8 cellular contexts compared by ENCODE assay signal in the genomic region with DNA sequence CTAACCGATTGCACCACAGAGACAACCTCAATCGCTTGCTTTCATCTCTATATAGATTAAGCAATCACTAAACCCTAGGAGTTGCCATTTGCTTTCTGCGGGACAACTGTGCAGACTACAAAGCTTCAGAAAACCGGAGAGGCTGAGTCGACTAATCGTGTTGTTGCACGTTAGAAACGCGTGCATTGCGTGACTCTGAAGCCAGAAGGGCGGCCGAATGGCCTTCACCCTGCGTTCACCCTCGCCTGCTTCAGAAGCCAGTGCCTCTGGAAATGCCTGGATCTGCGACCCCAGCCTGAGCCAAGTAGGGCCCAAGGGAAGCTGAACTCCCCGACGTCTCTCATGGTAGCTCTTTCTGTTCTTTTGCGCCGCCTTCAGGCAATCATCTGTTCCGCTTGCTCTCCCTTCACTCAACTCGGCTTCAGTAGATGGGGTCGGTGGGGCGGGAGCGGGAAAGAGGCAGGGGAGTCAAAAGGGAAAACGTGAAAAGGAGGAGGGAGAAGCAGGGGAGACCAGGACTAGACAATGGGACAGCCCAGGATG. TPM values are rescaled to one million over a fixed set of nuclear protein-coding genes. Genes with fewer than 3 reads are reported as not detected.
DNase-seq lines count a peak whose midpoint lies in the region; ATAC-seq, FAIRE-seq and TF ChIP-seq lines count a peak whose summit lies in the region.
"Not testable (repeated sequence)": the region's sequence is repeated elsewhere in the genome, so short reads cannot be mapped to it uniquely, and the experiment has no call there.
"Had no signal": no experiment of that assay in that cellular context is flagged by ENCODE, and none has a peak within 500 bp of the region (broad histone marks: within the 10 kb centered on the region; RNA-seq: fewer than 3 reads in every experiment).

No MANE protein-coding gene starts in this region.

- TF ChIP-seq EP300 in H1 (IDR thresholded peaks at IDR 0.05; ENCODE audit: borderline replicate concordance in 1 of 2, low read depth in 2 of 2, low read length in 2 of 2) = not testable (repeated sequence)

- H3K27me3 Mint-ChIP-seq in glutamatergic neuron (ENCODE audit: unreplicated experiment) (peaks cover 10% of the 10 kb centered on the region), natural killer cell (ENCODE audit: low read depth in 2 of 2) (peaks cover 17 to 24% of the 10 kb centered on the region in 2 donors), progenitor cell of endocrine pancreas (peaks cover 56% of the 10 kb centered on the region)

- H3K9me3 Mint-ChIP-seq in glutamatergic neuron (ENCODE audit: unreplicated experiment); natural killer cell; progenitor cell of endocrine pancreas (ENCODE audit: low read depth): not testable (repeated sequence)

- H3K36me3 ChIP-seq in H7 (replicated peaks; ENCODE audit: control insufficient read depth, insufficient read depth, low read length); H1 (ENCODE audit: control insufficient read depth in 2 of 4, insufficient read depth in 4 of 4, low read length in 3 of 4); iPS-18a (ENCODE audit: control insufficient read depth, low read depth, low read length): not testable (repeated sequence)

- H2BK120ac ChIP-seq in H1 (replicated peaks; ENCODE audit: low read depth, low read length) = not testable (repeated sequence)

- H3K27me3 ChIP-seq in H7 (ENCODE audit: control insufficient read depth, insufficient read depth, low read length) (peaks cover 16% of the 10 kb centered on the region), H1 (replicated peaks in 1 of 4; ENCODE audit: control insufficient read depth in 3 of 4, extremely low read depth in 1 of 4, insufficient read depth in 3 of 4, low read length in 3 of 4) (peaks cover 1 to 16% (median 10%) of the 10 kb centered on the region in 4 experiments; a peak in 6 of 7 replicates), iPS-18a (ENCODE audit: control insufficient read depth, insufficient read depth, low read length) (peaks cover 34% of the 10 kb centered on the region)

- H3K79me1 ChIP-seq in H1 (ENCODE audit: low read depth, low read length) = not testable (repeated sequence)

- H2BK20ac ChIP-seq in H1 (ENCODE audit: low read length) = not testable (repeated sequence)

- not testable (repeated sequence) for H3K56ac ChIP-seq in H1 (replicated peaks; ENCODE audit: insufficient read length, low read depth, low read length)

- H3K23ac ChIP-seq in H1 (ENCODE audit: insufficient read length) = not testable (repeated sequence)

- H3K14ac ChIP-seq in H1 (ENCODE audit: insufficient read length) = not testable (repeated sequence)

- not testable (repeated sequence) for H3K4me1 ChIP-seq in H1 (replicated peaks in 1 of 4; ENCODE audit: control insufficient read depth in 3 of 4, insufficient read depth in 4 of 4, low read length in 3 of 4); iPS-18a (ENCODE audit: control insufficient read depth, low read depth, low read length)

- TF ChIP-seq POLR2A in H1 (IDR thresholded peaks at IDR 0.05; ENCODE audit: control extremely low read depth in 1 of 2, low read depth in 2 of 2, low read length in 2 of 2) = not testable (repeated sequence)

- POLR2A ChIA-PET in H1 (lab: Charles Lee; ENCODE audit: partially characterized antibody) = interaction anchor here (1.1 kb wide), 1 partner anchor 88 kb away, joined by 5 read pairs; no protein-coding TSS in a partner anchor

- WGBS in H1 (ENCODE audit: extremely low coverage in 1 of 2, insufficient coverage in 1 of 2, insufficient read length in 1 of 2, insufficient replicate concordance in 2 of 2, low coverage in 1 of 2, low lambda C conversion rate in 2 of 2, missing lambda C conversion rate in 1 of 2), 2 experiments = 11% methylated on average over 14 of the region's 25 CpGs; no CpG with 5 or more reads in 1 of the 2 experiments

- H2AFZ ChIP-seq in H1 (ENCODE audit: low read length) = peak overlapping the region; percentile 42

- not testable (repeated sequence) for H4K20me1 ChIP-seq in H1 (replicated peaks in 1 of 2; ENCODE audit: control insufficient read depth in 1 of 2, insufficient read depth in 2 of 2, low read length in 2 of 2)

- TF ChIP-seq CTCF in H1 (IDR thresholded peaks at IDR 0.05; ENCODE audit: control extremely low read depth in 1 of 3, insufficient read depth in 1 of 3, low read depth in 1 of 3, low read length in 3 of 3) (peak; percentile 9 to 20 (median 17); a peak in 3 of 4 replicates), progenitor cell of endocrine pancreas (IDR thresholded peaks at IDR 0.05; ENCODE audit: unreplicated experiment) (peak; percentile 24)
- not testable (repeated sequence) for TF ChIP-seq CTCF in glutamatergic neuron (IDR thresholded peaks at IDR 0.05; ENCODE audit: partially characterized antibody, unreplicated experiment); natural killer cell (IDR thresholded peaks at IDR 0.05)

- intact Hi-C loops in natural killer cell (cut with micrococcal nuclease) = not testable (repeated sequence)

- H3K4me3 ChIP-seq in H7 (ENCODE audit: insufficient read depth, low read depth, low read length) = peak overlapping the region; percentile 14; the same call in 1 of the 2 replicates
- H3K4me3 ChIP-seq in H1 (ENCODE audit: extremely low read depth in 1 of 4, insufficient read depth in 2 of 4, low read depth in 3 of 4, low read length in 4 of 4) = peak overlapping the region in 3 of 4 experiments; percentile 16 to 51 (median 34); a peak in 5 of 8 replicates
- H3K4me3 ChIP-seq in iPS-18a (ENCODE audit: low read length) = peak overlapping the region; percentile 7

- H3K4ac ChIP-seq in H1 (replicated peaks; ENCODE audit: insufficient read length, low read depth, low read length) = not testable (repeated sequence)

- H3K27ac ChIP-seq in H1 (ENCODE audit: low read depth, low read length); iPS-18a (ENCODE audit: low read length): not testable (repeated sequence)

- not testable (repeated sequence) for H3K79me2 ChIP-seq in H1 (ENCODE audit: control insufficient read depth in 1 of 2, insufficient read depth in 2 of 2, low read length in 2 of 2)

- not testable (repeated sequence) for H4K91ac ChIP-seq in H1 (replicated peaks; ENCODE audit: insufficient read length, low read length)

- H3K18ac ChIP-seq in H1 (ENCODE audit: extremely low read depth, low read length) = not testable (repeated sequence)

- H2BK5ac ChIP-seq in H1 (ENCODE audit: low read depth, low read length) = not testable (repeated sequence)

- H3K4me3 Mint-ChIP-seq in glutamatergic neuron (ENCODE audit: unreplicated experiment) (peak overlapping the region; percentile 76), natural killer cell (peak overlapping the region; percentile 37), progenitor cell of endocrine pancreas (ENCODE audit: low read depth) (peak overlapping the region; percentile 52)

- H3K23me2 ChIP-seq in H1 (ENCODE audit: low read depth, low read length) = not testable (repeated sequence)

- ATAC-seq in natural killer cell = not testable (repeated sequence)

- CTCF ChIA-PET in H1 (lab: Charles Lee; ENCODE audit: partially characterized antibody) = not testable (repeated sequence)

- not testable (repeated sequence) for H4K5ac ChIP-seq in H1 (ENCODE audit: insufficient read length, low read depth, low read length)

- not testable (repeated sequence) for H2AK5ac ChIP-seq in H1 (ENCODE audit: low read depth, low read length)

- FAIRE-seq in H1 (lab: Jason Lieb, UNC) = peak; percentile 88

- H3K36me3 Mint-ChIP-seq in glutamatergic neuron (ENCODE audit: unreplicated experiment); natural killer cell; progenitor cell of endocrine pancreas (ENCODE audit: insufficient read depth): not testable (repeated sequence)

- H3K27ac Mint-ChIP-seq in glutamatergic neuron (ENCODE audit: unreplicated experiment) = peak overlapping the region; percentile 28
- H3K27ac Mint-ChIP-seq in natural killer cell, progenitor cell of endocrine pancreas: not testable (repeated sequence)

- not testable (repeated sequence) for H3K9me3 ChIP-seq in H1 (ENCODE audit: insufficient read depth in 2 of 2, low read depth in 1 of 2, low read length in 1 of 2); iPS-18a (ENCODE audit: control insufficient read depth, low read depth, low read length)

- peak overlapping the region; percentile 59 to 68 for H3K4me2 ChIP-seq in H1 (ENCODE audit: insufficient read depth in 1 of 2, low read depth in 2 of 2, low read length in 2 of 2)

- H4K8ac ChIP-seq in H1 (ENCODE audit: extremely low read depth, insufficient read depth, low read length) = not testable (repeated sequence)

- H2BK15ac ChIP-seq in H1 (ENCODE audit: low read length) = not testable (repeated sequence)

- H3K9ac ChIP-seq in H1 (replicated peaks in 1 of 4; ENCODE audit: extremely low read depth in 1 of 4, low read depth in 3 of 4, low read length in 3 of 4); iPS-18a (ENCODE audit: low read length): not testable (repeated sequence)

- peak; percentile 12 to 13; a peak in 2 of 4 replicates for TF ChIP-seq RAD21 in H1 (IDR thresholded peaks at IDR 0.05 in 1 of 2, conservative IDR thresholded peaks at IDR 0.05 in 1 of 2; ENCODE audit: low read depth in 2 of 2, low read length in 2 of 2)

- H3K4me1 Mint-ChIP-seq in glutamatergic neuron (ENCODE audit: low read depth, unreplicated experiment) (peaks cover 13% of the 10 kb centered on the region), natural killer cell (peaks cover 6 to 10% of the 10 kb centered on the region in 2 donors)
- H3K4me1 Mint-ChIP-seq in progenitor cell of endocrine pancreas (ENCODE audit: low read depth) = not testable (repeated sequence)

- H2BK12ac ChIP-seq in H1 (ENCODE audit: low read depth, low read length) = not testable (repeated sequence)

- DNase-seq in H7; natural killer cell; progenitor cell of endocrine pancreas (ENCODE audit: low spot score, unreplicated experiment): not testable (repeated sequence)
- peak; percentile 10 for DNase-seq in activated CD4-positive, alpha-beta T cell treated with anti-CD3 and anti-CD28 coated beads, Interleukin-2, amount 50 U/mL, for 1 hour
- DNase-seq in H1 (ENCODE audit: low read depth in 1 of 2, low spot score in 2 of 2) = peak in 1 of 2 experiments; percentile 65
- peak; percentile 53 for DNase-seq in glutamatergic neuron

RNA-seq across cellular contexts. Expression of a gene that starts 18.4 kb away (rescaled TPM):
- under 0.01 TPM in 2 replicates for total RNA-seq in H7 (2014; rRNA removed; shearing (Covaris generic))
- total RNA-seq in H1 (2021; fragmentation: NEBNext Ultra II Directional; extraction: Animal tissue kit (Norgen Biotek cat#: 25700)) = 1,303 and 1,497 TPM in 2 replicates
- polyA plus RNA-seq in H1 (2011; rRNA removed) = under 0.01 and 145 TPM in 2 replicates
- under 0.01 TPM for polyA plus RNA-seq in H1 (2011; cell fraction: cytosol; rRNA removed)
- polyA plus RNA-seq in H1 (2011; cell fraction: nucleus; rRNA removed) = under 0.01 TPM
- 20.3 to 94.3 TPM in 2 of 4 replicates, not detected in the others for polyA plus RNA-seq in H1 (2012, experiment 1 of 2)
- not detected for polyA plus RNA-seq in H1 (2012, experiment 2 of 2)
- polyA plus RNA-seq in H1 (2013, experiment 1 of 2) = not detected
- not detected for polyA plus RNA-seq in H1 (2013, experiment 2 of 2)
- 10,411 and 22,262 TPM in 2 replicates for polyA minus RNA-seq in H1 (2011; rRNA and poly(A)+ RNA removed)
- polyA minus RNA-seq in H1 (2011; cell fraction: cytosol; rRNA and poly(A)+ RNA removed) = 63,669 TPM
- polyA minus RNA-seq in H1 (2011; cell fraction: nucleus; rRNA and poly(A)+ RNA removed) = 43,973 TPM
- total RNA-seq in glutamatergic neuron (ENCODE audit: unreplicated experiment) = 3,598 TPM
- total RNA-seq in natural killer cell = 1,000 to 10,000 TPM; 2,937 to 3,261 (median 3,038) TPM
- total RNA-seq in progenitor cell of endocrine pancreas = 3,923 and 3,957 TPM in 2 replicates
- polyA plus RNA-seq: IgD-negative memory B cell had no signal

Comparison
In these comparisons a context has a peak if more than half of its experiments do, and no peak if none do; other contexts are left out.
1. RNA of a gene that starts 18.4 kb away (total RNA-seq): 3,923 to 3,957 TPM in progenitor cell of endocrine pancreas, 3,598 TPM in glutamatergic neuron (single experiment), 2,937 to 3,261 TPM in natural killer cell and 1,303 to 1,497 TPM in H1; under 0.01 TPM in H7; every median in the first group is over 1,000 times any median in the second.
2. Peak in every context shown above with its lines, with median percentiles within 50 percentile points of each other: H3K4me3 ChIP-seq and H3K4me3 Mint-ChIP-seq.